ENCODE assay signal across 1 cellular context in the genomic region with DNA sequence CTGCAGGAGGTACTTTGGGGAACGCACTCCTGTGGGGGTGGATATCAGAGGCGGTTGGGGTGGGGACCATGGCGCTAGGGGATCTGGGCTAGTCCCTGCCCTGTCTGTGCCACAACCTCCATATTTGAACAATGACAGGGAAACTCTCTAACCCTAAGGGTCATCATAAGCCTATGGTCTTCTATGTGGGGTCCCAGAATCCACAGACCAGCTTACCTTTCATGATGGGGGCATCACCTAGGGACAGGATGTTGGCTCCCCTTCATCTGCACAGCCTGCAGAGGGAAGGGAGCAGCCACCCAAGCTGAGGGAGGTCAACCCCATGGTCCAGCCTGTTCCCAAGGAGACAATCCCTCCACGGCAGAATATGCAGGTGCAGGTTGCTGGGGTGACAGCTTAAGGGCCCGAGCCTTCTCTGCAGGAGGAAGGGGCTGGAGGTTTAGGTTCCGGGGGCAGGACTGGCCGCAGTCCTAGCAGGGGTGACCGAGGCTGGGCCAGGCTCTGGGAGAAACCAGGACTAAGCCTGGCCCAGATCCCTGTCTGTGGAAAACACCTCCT.
A peak's percentile ranks its signal among the peaks of the same experiment; 100 is the strongest.
TF ChIP-seq lines count a peak whose summit lies in the region.

No MANE protein-coding gene starts in this region.

TF ChIP-seq in HepG2, 621 proteins besides CTCF, POLR2A, EP300 and RAD21 (continues in another document):
- TF ChIP-seq, protein P1, sequence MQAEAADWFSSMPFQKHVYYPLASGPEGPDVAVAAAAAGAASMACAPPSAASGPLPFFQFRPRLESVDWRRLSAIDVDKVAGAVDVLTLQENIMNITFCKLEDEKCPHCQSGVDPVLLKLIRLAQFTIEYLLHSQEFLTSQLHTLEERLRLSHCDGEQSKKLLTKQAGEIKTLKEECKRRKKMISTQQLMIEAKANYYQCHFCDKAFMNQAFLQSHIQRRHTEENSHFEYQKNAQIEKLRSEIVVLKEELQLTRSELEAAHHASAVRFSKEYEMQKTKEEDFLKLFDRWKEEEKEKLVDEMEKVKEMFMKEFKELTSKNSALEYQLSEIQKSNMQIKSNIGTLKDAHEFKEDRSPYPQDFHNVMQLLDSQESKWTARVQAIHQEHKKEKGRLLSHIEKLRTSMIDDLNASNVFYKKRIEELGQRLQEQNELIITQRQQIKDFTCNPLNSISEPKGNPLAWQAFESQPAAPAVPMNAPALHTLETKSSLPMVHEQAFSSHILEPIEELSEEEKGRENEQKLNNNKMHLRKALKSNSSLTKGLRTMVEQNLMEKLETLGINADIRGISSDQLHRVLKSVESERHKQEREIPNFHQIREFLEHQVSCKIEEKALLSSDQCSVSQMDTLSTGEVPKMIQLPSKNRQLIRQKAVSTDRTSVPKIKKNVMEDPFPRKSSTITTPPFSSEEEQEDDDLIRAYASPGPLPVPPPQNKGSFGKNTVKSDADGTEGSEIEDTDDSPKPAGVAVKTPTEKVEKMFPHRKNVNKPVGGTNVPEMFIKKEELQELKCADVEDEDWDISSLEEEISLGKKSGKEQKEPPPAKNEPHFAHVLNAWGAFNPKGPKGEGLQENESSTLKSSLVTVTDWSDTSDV (CRISPR knock-in tag; IDR thresholded peaks at IDR 0.05) = 0 out of 2 replicates have a peak, but pooled peaks have one; percentile 76
- TF ChIP-seq SALL1 (CRISPR knock-in tag; IDR thresholded peaks at IDR 0.05) (no peak), ZSCAN31 (CRISPR knock-in tag; IDR thresholded peaks at IDR 0.05; ENCODE audit: low read depth) (0 out of 2 replicates have a peak, but pooled peaks have one; percentile 10), CCDC6 (CRISPR knock-in tag; IDR thresholded peaks at IDR 0.05) (0 out of 2 replicates have a peak, but pooled peaks have one; percentile 4), KAT7 (CRISPR knock-in tag; IDR thresholded peaks at IDR 0.05; ENCODE audit: borderline replicate concordance) (peak; percentile 0; the same call in 1 of the 2 replicates), ZSCAN21 (CRISPR knock-in tag; IDR thresholded peaks at IDR 0.05; ENCODE audit: borderline replicate concordance) (peak; percentile 5; the same call in 1 of the 2 replicates), SMAD9 (CRISPR knock-in tag; IDR thresholded peaks at IDR 0.05) (no peak), NRL (CRISPR knock-in tag; IDR thresholded peaks at IDR 0.05; ENCODE audit: borderline replicate concordance) (peak; percentile 75)
- TF ChIP-seq, protein P2, sequence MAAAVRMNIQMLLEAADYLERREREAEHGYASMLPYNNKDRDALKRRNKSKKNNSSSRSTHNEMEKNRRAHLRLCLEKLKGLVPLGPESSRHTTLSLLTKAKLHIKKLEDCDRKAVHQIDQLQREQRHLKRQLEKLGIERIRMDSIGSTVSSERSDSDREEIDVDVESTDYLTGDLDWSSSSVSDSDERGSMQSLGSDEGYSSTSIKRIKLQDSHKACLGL (CRISPR knock-in tag; IDR thresholded peaks at IDR 0.05) = peak; percentile 1; the same call in 1 of the 2 replicates
- TF ChIP-seq, protein P3, sequence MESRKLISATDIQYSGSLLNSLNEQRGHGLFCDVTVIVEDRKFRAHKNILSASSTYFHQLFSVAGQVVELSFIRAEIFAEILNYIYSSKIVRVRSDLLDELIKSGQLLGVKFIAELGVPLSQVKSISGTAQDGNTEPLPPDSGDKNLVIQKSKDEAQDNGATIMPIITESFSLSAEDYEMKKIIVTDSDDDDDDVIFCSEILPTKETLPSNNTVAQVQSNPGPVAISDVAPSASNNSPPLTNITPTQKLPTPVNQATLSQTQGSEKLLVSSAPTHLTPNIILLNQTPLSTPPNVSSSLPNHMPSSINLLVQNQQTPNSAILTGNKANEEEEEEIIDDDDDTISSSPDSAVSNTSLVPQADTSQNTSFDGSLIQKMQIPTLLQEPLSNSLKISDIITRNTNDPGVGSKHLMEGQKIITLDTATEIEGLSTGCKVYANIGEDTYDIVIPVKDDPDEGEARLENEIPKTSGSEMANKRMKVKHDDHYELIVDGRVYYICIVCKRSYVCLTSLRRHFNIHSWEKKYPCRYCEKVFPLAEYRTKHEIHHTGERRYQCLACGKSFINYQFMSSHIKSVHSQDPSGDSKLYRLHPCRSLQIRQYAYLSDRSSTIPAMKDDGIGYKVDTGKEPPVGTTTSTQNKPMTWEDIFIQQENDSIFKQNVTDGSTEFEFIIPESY (CRISPR knock-in tag; IDR thresholded peaks at IDR 0.05) = peak; percentile 53
- TF ChIP-seq, protein P4, sequence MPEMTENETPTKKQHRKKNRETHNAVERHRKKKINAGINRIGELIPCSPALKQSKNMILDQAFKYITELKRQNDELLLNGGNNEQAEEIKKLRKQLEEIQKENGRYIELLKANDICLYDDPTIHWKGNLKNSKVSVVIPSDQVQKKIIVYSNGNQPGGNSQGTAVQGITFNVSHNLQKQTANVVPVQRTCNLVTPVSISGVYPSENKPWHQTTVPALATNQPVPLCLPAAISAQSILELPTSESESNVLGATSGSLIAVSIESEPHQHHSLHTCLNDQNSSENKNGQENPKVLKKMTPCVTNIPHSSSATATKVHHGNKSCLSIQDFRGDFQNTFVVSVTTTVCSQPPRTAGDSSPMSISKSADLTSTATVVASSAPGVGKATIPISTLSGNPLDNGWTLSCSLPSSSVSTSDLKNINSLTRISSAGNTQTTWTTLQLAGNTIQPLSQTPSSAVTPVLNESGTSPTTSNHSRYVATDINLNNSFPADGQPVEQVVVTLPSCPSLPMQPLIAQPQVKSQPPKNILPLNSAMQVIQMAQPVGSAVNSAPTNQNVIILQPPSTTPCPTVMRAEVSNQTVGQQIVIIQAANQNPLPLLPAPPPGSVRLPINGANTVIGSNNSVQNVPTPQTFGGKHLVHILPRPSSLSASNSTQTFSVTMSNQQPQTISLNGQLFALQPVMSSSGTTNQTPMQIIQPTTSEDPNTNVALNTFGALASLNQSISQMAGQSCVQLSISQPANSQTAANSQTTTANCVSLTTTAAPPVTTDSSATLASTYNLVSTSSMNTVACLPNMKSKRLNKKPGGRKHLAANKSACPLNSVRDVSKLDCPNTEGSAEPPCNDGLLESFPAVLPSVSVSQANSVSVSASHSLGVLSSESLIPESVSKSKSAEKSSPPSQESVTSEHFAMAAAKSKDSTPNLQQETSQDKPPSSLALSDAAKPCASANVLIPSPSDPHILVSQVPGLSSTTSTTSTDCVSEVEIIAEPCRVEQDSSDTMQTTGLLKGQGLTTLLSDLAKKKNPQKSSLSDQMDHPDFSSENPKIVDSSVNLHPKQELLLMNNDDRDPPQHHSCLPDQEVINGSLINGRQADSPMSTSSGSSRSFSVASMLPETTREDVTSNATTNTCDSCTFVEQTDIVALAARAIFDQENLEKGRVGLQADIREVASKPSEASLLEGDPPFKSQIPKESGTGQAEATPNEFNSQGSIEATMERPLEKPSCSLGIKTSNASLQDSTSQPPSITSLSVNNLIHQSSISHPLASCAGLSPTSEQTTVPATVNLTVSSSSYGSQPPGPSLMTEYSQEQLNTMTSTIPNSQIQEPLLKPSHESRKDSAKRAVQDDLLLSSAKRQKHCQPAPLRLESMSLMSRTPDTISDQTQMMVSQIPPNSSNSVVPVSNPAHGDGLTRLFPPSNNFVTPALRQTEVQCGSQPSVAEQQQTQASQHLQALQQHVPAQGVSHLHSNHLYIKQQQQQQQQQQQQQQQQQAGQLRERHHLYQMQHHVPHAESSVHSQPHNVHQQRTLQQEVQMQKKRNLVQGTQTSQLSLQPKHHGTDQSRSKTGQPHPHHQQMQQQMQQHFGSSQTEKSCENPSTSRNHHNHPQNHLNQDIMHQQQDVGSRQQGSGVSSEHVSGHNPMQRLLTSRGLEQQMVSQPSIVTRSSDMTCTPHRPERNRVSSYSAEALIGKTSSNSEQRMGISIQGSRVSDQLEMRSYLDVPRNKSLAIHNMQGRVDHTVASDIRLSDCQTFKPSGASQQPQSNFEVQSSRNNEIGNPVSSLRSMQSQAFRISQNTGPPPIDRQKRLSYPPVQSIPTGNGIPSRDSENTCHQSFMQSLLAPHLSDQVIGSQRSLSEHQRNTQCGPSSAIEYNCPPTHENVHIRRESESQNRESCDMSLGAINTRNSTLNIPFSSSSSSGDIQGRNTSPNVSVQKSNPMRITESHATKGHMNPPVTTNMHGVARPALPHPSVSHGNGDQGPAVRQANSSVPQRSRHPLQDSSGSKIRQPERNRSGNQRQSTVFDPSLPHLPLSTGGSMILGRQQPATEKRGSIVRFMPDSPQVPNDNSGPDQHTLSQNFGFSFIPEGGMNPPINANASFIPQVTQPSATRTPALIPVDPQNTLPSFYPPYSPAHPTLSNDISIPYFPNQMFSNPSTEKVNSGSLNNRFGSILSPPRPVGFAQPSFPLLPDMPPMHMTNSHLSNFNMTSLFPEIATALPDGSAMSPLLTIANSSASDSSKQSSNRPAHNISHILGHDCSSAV (CRISPR knock-in tag; IDR thresholded peaks at IDR 0.05; ENCODE audit: borderline replicate concordance) = no peak
- TF ChIP-seq, protein P5, sequence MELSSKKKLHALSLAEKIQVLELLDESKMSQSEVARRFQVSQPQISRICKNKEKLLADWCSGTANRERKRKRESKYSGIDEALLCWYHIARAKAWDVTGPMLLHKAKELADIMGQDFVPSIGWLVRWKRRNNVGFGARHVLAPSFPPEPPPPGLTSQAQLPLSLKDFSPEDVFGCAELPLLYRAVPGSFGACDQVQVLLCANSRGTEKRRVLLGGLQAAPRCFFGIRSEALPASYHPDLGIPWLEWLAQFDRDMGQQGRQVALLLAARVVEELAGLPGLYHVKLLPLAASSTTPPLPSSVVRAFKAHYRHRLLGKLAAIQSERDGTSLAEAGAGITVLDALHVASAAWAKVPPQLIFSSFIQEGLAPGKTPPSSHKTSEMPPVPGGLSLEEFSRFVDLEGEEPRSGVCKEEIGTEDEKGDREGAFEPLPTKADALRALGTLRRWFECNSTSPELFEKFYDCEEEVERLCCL (CRISPR knock-in tag; IDR thresholded peaks at IDR 0.05; ENCODE audit: borderline replicate concordance) = peak; percentile 80; the same call in 1 of the 2 replicates
- TF ChIP-seq, protein P6, sequence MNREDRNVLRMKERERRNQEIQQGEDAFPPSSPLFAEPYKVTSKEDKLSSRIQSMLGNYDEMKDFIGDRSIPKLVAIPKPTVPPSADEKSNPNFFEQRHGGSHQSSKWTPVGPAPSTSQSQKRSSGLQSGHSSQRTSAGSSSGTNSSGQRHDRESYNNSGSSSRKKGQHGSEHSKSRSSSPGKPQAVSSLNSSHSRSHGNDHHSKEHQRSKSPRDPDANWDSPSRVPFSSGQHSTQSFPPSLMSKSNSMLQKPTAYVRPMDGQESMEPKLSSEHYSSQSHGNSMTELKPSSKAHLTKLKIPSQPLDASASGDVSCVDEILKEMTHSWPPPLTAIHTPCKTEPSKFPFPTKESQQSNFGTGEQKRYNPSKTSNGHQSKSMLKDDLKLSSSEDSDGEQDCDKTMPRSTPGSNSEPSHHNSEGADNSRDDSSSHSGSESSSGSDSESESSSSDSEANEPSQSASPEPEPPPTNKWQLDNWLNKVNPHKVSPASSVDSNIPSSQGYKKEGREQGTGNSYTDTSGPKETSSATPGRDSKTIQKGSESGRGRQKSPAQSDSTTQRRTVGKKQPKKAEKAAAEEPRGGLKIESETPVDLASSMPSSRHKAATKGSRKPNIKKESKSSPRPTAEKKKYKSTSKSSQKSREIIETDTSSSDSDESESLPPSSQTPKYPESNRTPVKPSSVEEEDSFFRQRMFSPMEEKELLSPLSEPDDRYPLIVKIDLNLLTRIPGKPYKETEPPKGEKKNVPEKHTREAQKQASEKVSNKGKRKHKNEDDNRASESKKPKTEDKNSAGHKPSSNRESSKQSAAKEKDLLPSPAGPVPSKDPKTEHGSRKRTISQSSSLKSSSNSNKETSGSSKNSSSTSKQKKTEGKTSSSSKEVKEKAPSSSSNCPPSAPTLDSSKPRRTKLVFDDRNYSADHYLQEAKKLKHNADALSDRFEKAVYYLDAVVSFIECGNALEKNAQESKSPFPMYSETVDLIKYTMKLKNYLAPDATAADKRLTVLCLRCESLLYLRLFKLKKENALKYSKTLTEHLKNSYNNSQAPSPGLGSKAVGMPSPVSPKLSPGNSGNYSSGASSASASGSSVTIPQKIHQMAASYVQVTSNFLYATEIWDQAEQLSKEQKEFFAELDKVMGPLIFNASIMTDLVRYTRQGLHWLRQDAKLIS (CRISPR knock-in tag; IDR thresholded peaks at IDR 0.05) = 0 out of 2 replicates have a peak, but pooled peaks have one; percentile 16
- TF ChIP-seq, protein P7, sequence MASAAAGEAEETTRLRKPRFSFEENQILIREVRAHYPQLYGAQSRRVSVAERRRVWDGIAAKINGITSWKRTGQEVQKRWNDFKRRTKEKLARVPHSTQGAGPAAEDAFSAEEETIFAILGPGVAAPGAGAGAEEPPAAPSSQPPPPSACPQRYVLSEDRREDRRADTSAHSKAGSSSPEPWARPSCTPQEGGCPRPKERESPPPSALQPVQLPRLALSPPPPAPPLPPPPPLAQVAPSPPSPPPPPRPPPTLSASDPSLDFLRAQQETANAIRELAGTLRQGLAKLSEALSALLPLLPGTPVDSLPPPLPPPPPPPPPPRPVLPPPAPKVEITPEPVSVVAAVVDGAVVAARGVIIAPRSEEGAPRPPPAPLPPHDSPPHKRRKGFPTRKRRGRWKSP (CRISPR knock-in tag; IDR thresholded peaks at IDR 0.05) = 0 out of 2 replicates have a peak, but pooled peaks have one; percentile 36
- TF ChIP-seq, protein P8, sequence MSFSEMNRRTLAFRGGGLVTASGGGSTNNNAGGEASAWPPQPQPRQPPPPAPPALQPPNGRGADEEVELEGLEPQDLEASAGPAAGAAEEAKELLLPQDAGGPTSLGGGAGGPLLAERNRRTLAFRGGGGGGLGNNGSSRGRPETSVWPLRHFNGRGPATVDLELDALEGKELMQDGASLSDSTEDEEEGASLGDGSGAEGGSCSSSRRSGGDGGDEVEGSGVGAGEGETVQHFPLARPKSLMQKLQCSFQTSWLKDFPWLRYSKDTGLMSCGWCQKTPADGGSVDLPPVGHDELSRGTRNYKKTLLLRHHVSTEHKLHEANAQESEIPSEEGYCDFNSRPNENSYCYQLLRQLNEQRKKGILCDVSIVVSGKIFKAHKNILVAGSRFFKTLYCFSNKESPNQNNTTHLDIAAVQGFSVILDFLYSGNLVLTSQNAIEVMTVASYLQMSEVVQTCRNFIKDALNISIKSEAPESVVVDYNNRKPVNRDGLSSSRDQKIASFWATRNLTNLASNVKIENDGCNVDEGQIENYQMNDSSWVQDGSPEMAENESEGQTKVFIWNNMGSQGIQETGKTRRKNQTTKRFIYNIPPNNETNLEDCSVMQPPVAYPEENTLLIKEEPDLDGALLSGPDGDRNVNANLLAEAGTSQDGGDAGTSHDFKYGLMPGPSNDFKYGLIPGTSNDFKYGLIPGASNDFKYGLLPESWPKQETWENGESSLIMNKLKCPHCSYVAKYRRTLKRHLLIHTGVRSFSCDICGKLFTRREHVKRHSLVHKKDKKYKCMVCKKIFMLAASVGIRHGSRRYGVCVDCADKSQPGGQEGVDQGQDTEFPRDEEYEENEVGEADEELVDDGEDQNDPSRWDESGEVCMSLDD (CRISPR knock-in tag; IDR thresholded peaks at IDR 0.05; ENCODE audit: borderline replicate concordance) = no peak
- TF ChIP-seq, protein P9, sequence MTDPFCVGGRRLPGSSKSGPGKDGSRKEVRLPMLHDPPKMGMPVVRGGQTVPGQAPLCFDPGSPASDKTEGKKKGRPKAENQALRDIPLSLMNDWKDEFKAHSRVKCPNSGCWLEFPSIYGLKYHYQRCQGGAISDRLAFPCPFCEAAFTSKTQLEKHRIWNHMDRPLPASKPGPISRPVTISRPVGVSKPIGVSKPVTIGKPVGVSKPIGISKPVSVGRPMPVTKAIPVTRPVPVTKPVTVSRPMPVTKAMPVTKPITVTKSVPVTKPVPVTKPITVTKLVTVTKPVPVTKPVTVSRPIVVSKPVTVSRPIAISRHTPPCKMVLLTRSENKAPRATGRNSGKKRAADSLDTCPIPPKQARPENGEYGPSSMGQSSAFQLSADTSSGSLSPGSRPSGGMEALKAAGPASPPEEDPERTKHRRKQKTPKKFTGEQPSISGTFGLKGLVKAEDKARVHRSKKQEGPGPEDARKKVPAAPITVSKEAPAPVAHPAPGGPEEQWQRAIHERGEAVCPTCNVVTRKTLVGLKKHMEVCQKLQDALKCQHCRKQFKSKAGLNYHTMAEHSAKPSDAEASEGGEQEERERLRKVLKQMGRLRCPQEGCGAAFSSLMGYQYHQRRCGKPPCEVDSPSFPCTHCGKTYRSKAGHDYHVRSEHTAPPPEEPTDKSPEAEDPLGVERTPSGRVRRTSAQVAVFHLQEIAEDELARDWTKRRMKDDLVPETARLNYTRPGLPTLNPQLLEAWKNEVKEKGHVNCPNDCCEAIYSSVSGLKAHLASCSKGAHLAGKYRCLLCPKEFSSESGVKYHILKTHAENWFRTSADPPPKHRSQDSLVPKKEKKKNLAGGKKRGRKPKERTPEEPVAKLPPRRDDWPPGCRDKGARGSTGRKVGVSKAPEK (CRISPR knock-in tag; IDR thresholded peaks at IDR 0.05; ENCODE audit: borderline replicate concordance) = 0 out of 2 replicates have a peak, but pooled peaks have one; percentile 59
